13 cellular contexts compared by ENCODE assay signal in the genomic region with DNA sequence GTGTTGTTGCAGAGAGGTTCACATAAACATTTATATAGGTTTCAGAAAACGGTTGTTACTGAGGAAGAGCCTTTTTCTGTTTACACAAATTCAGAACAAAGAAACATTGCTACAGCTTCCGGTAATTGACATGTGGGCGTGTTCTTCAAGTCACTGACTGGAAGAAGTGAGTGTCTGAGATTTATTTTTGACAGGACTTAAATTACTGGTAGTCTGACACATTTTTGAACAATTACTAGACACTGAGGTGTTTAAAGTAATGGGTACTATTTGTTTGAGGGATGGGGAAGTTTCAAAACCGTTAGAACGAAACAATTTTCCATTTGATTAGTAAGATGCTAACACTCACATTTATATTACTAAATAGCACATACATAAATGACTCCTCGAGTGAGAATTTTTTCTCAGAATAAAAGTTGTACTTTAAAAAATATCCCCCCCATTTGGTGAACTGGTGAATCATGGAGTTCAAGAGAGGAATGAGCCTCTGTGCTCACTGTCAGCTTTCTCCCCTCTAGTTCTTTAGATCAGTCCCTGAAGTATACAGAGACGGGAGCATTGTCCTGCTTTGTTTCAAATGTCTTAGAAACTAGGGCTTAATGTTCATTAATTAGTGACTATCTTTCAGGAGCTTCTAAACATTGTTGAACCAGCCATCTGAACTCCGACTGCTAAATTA.
DNase-seq lines count a peak whose midpoint lies in the region; ATAC-seq and TF ChIP-seq lines count a peak whose summit lies in the region.
"Had no signal": no experiment of that assay in that cellular context is flagged by ENCODE, and none has a peak within 500 bp of the region (broad histone marks: within the 10 kb centered on the region; RNA-seq: fewer than 3 reads in every experiment).

No MANE protein-coding gene starts in this region.

- no peak overlapping the region for H3K27ac Mint-ChIP-seq in GM23338
- H3K27ac Mint-ChIP-seq in T-helper 17 cell, result peak overlapping the region; percentile 30

- H3K27me3 ChIP-seq in GM23338 (ENCODE audit: insufficient read depth) (no peaks in the 10 kb centered on the region), esophagus muscularis mucosa (peaks cover 0 to 15% (median 0%) of the 10 kb centered on the region in 4 donors)

- no peak for TF ChIP-seq EP300 in esophagus muscularis mucosa (IDR thresholded peaks at IDR 0.05)

- 52% methylated on average over 8 of the region's 8 CpGs for WGBS in esophagus muscularis mucosa

- H3K27me3 Mint-ChIP-seq in GM23338 (ENCODE audit: insufficient read depth, low read depth, poor library complexity) (no peaks in the 10 kb centered on the region), T-helper 17 cell (no peaks in the 10 kb centered on the region)

- H3K9me3 ChIP-seq in T-helper 17 cell (ENCODE audit: control insufficient read depth, low read length, poor library complexity, severe bottlenecking) (no peaks in the 10 kb centered on the region), esophagus muscularis mucosa (peaks cover 0 to 12% (median 5%) of the 10 kb centered on the region in 4 donors)
- H3K9me3 ChIP-seq: prostate gland had no signal

- H3K79me2 ChIP-seq in GM23338 (replicated peaks; ENCODE audit: insufficient read depth), result no peaks in the 10 kb centered on the region

- TF ChIP-seq CTCF in GM23338 (conservative IDR thresholded peaks at IDR 0.05; ENCODE audit: low read depth in 2 of 2) (no peak), esophagus muscularis mucosa (IDR thresholded peaks at IDR 0.05) (no peak)

- H3K4me1 ChIP-seq in GM23338 (ENCODE audit: insufficient read depth) (peaks cover 16% of the 10 kb centered on the region), esophagus muscularis mucosa (peaks cover 0 to 14% (median 4%) of the 10 kb centered on the region in 4 donors)

- H3K36me3 ChIP-seq in GM23338 (ENCODE audit: insufficient read depth), result no peaks in the 10 kb centered on the region
- no peaks in the 10 kb centered on the region for H3K36me3 ChIP-seq in esophagus muscularis mucosa
- H3K36me3 ChIP-seq: prostate gland had no signal

- intact Hi-C loops in esophagus muscularis mucosa (cut with DNase I), result no loop called here
- intact Hi-C loops in head of caudate nucleus (cut with DNase I), result no loop called here

- H3K9me2 ChIP-seq in GM23338 (ENCODE audit: insufficient read depth), result no peaks in the 10 kb centered on the region

- no peaks in the 10 kb centered on the region for H3F3A ChIP-seq in GM23338 (replicated peaks; ENCODE audit: low read depth)

- TF ChIP-seq POLR2A in esophagus muscularis mucosa (IDR thresholded peaks at IDR 0.05; ENCODE audit: low read depth), result no peak

- H4K20me1 ChIP-seq in GM23338 (replicated peaks; ENCODE audit: insufficient read depth), result no peaks in the 10 kb centered on the region

- H2AFZ ChIP-seq in GM23338, result peak overlapping the region; percentile 47; the same call in 1 of the 2 replicates

- no peak overlapping the region for H3K4me3 Mint-ChIP-seq in GM23338
- H3K4me3 Mint-ChIP-seq in T-helper 17 cell, result peak overlapping the region; percentile 5
- H3K4me3 Mint-ChIP-seq: brain had no signal

- DNase-seq in GM23338 (ENCODE audit: low spot score) (no peak), T-helper 17 cell (no peak), esophagus muscularis mucosa (ENCODE audit: extremely low spot score) (no peak), head of caudate nucleus (no peak)
- DNase-seq: GOT3, islet precursor cell, MV-4-11 had no signal

- H3K4me3 ChIP-seq in GM23338 (no peak overlapping the region), esophagus muscularis mucosa (no peak overlapping the region), skin epidermis (no peak overlapping the region)
- H3K4me3 ChIP-seq: prostate gland had no signal

- no peak overlapping the region for H3K4me2 ChIP-seq in GM23338

- ATAC-seq in GM23338 (no peak), T-helper 17 cell (peak; percentile 74), GM21367 (IDR thresholded peaks at IDR 0.05; ENCODE audit: unreplicated experiment) (no peak), HG02588 (IDR thresholded peaks at IDR 0.05; ENCODE audit: unreplicated experiment) (no peak)

- H3K27ac ChIP-seq in GM23338 (ENCODE audit: low read depth), result no peak overlapping the region
- H3K27ac ChIP-seq in esophagus muscularis mucosa (replicated peaks in 1 of 4), result peak overlapping the region in 3 of 4 donors; percentile 9 to 23 (median 11)
- peak overlapping the region in 11 of 21 experiments; percentile 3 to 73 (median 49) for H3K27ac ChIP-seq in skin epidermis
- H3K27ac ChIP-seq: epithelial cell of prostate had no signal

- H3K36me3 Mint-ChIP-seq in GM23338 (ENCODE audit: low read depth), result peaks cover 4% of the 10 kb centered on the region; the same call in 1 of the 3 replicates
- peaks cover 3% of the 10 kb centered on the region for H3K36me3 Mint-ChIP-seq in T-helper 17 cell (ENCODE audit: low read depth)

- H3K4me1 Mint-ChIP-seq in GM23338 (peaks cover 9% of the 10 kb centered on the region), T-helper 17 cell (peaks cover 8% of the 10 kb centered on the region)

- H3K9me3 Mint-ChIP-seq in GM23338, result peaks cover 8% of the 10 kb centered on the region; the same call in 1 of the 3 replicates

TF ChIP-seq in GM23338, 12 proteins besides CTCF, POLR2A, EP300 and RAD21:
- TF ChIP-seq JUNB (IDR thresholded peaks at IDR 0.05; ENCODE audit: unreplicated experiment), result no peak
- no peak for TF ChIP-seq ZNF331 (CRISPR knock-in tag; IDR thresholded peaks at IDR 0.05; ENCODE audit: low read depth)
TF ChIP-seq in GM23338: peak in this region for 0.
